In genomic region chr18:11953113-11953512, GRCh38 we compare ENCODE assay signal across 1 cellular context.
TF ChIP-seq lines count a peak whose summit lies in the region.

No MANE protein-coding gene starts in this region.

TF ChIP-seq in IMR-90, 13 proteins besides CTCF, POLR2A, EP300 and RAD21 (continued from another document):
- no peak for TF ChIP-seq CEBPB (IDR thresholded peaks at IDR 0.05; ENCODE audit: low read depth, low read length)
- TF ChIP-seq MXI1 (IDR thresholded peaks at IDR 0.05; ENCODE audit: borderline replicate concordance, low read depth, low read length): no peak
- TF ChIP-seq RFX5 (IDR thresholded peaks at IDR 0.05; ENCODE audit: low read depth, low read length): no peak
- TF ChIP-seq MAFK (IDR thresholded peaks at IDR 0.05; ENCODE audit: low read depth, low read length): no peak
- no peak for TF ChIP-seq USF2 (IDR thresholded peaks at IDR 0.05; ENCODE audit: low read depth, low read length)
- no peak for TF ChIP-seq CHD1 (IDR thresholded peaks at IDR 0.05; ENCODE audit: low read depth, low read length)
- no peak for TF ChIP-seq SMC3 (IDR thresholded peaks at IDR 0.05; ENCODE audit: low read depth, low read length)
- no peak for TF ChIP-seq FOS (IDR thresholded peaks at IDR 0.05; ENCODE audit: low read depth, low read length)
- no peak for TF ChIP-seq ELK1 (IDR thresholded peaks at IDR 0.05; ENCODE audit: borderline replicate concordance, low read depth, low read length)
TF ChIP-seq in IMR-90: peak in this region for 0.
